ENCODE assay signal across 22 cellular contexts in the genomic region with DNA sequence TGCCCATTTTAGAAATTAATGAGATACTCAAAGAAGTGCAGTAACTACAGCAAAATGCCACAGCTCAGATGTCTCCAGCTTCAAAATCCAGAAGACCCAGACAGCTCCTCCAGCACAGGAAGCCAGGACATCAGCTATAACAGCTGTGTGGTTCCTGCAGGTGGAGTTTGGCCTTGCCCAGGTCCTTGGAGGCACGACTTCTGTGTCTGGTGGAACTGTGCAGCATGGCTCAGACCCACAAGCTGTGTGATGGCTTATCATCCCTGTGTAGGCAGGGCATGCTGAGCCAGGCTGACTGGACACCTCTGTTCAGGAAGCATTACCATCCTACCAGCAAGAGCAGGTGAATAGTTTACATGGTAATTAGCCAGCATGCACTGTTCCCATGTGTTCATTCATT. TPM values are rescaled to one million over a fixed set of nuclear protein-coding genes. Genes with fewer than 3 reads are reported as not detected.
DNase-seq lines count a peak whose midpoint lies in the region; ATAC-seq and TF ChIP-seq lines count a peak whose summit lies in the region.
"Had no signal": no experiment of that assay in that cellular context is flagged by ENCODE, and none has a peak within 500 bp of the region (broad histone marks: within the 10 kb centered on the region; RNA-seq: fewer than 3 reads in every experiment).

No MANE protein-coding gene starts in this region.

- intact Hi-C loops in posterior vena cava (cut with DNase I) = no loop called here

- H3K27me3 Mint-ChIP-seq in nephron progenitor cell (ENCODE audit: low read depth, poor library complexity) = peaks cover 8% of the 10 kb centered on the region
- H3K27me3 Mint-ChIP-seq: CD4-positive, CD25-positive, alpha-beta regulatory T cell had no signal

- DNase-seq in NCI-H1417 (lab: John Stamatoyannopoulos, UW) = peak in 2 of 3 experiments; percentile 48 to 73
- DNase-seq in NCI-H1417 treated with DMSO at 0.1 percent for 48 hours (lab: John Stamatoyannopoulos, UW) = no peak
- peak; percentile 59 for DNase-seq in NCI-H146 (lab: John Stamatoyannopoulos, UW)
- DNase-seq in RPMI8226 = peak; percentile 17
- DNase-seq in posterior vena cava (ENCODE audit: low spot score) = peak; percentile 64
- DNase-seq in nephron progenitor cell = no peak
- no peak for DNase-seq in GM03348 (ENCODE audit: low spot score)
- DNase-seq: CD4-positive, CD25-positive, alpha-beta regulatory T cell; MM.1S; NCI-H187 treated with DMSO at 0.1 percent for 48 hours; NCI-H2107; NCI-H526; NK-92 treated with Interleukin-12 subunit alpha and Interleukin-12 subunit beta, amount 100 ng/mL, for 24 hours; SHP77; T-helper 1 cell had no signal

- no peaks in the 10 kb centered on the region for H3K36me3 Mint-ChIP-seq in nephron progenitor cell (ENCODE audit: low read depth)
- H3K36me3 Mint-ChIP-seq: CD4-positive, CD25-positive, alpha-beta regulatory T cell had no signal

- TF ChIP-seq CTCF in nephron progenitor cell (IDR thresholded peaks at IDR 0.05) = no peak

- H3K4me3 Mint-ChIP-seq in nephron progenitor cell = no peak overlapping the region
- H3K4me3 Mint-ChIP-seq: B cell; CD4-positive, CD25-positive, alpha-beta regulatory T cell; IgD-negative memory B cell had no signal

- H3K9me3 Mint-ChIP-seq in nephron progenitor cell = no peaks in the 10 kb centered on the region
- H3K9me3 Mint-ChIP-seq: CD4-positive, CD25-positive, alpha-beta regulatory T cell had no signal

- no peak overlapping the region for H3K27ac Mint-ChIP-seq in nephron progenitor cell
- H3K27ac Mint-ChIP-seq: B cell; CD4-positive, CD25-positive, alpha-beta regulatory T cell; IgD-negative memory B cell had no signal

- no peak for ATAC-seq in GM19467 (IDR thresholded peaks at IDR 0.05; ENCODE audit: unreplicated experiment)
- ATAC-seq: HCT116 had no signal

- peaks cover 9% of the 10 kb centered on the region for H3K4me1 Mint-ChIP-seq in nephron progenitor cell
- H3K4me1 Mint-ChIP-seq: B cell; CD4-positive, CD25-positive, alpha-beta regulatory T cell; IgD-negative memory B cell had no signal

RNA-seq across cellular contexts. Expression of a gene that starts 26.5 kb away (rescaled TPM):
- total RNA-seq in posterior vena cava = 10 to 100 TPM; 79.4 to 88.2 TPM
- total RNA-seq: G401, H4, SK-MEL-5 had no signal

Comparison
In these comparisons a context has a peak if more than half of its experiments do, and no peak if none do; other contexts are left out.
1. DNase-seq: peak in NCI-H1417 (2 of 3), NCI-H146 (single experiment), RPMI8226 (single experiment) and posterior vena cava (single experiment); none in NCI-H1417 treated with DMSO at 0.1 percent for 48 hours (single experiment), nephron progenitor cell (single experiment) and GM03348 (single experiment).